17 cellular contexts compared by ENCODE assay signal in the genomic region with DNA sequence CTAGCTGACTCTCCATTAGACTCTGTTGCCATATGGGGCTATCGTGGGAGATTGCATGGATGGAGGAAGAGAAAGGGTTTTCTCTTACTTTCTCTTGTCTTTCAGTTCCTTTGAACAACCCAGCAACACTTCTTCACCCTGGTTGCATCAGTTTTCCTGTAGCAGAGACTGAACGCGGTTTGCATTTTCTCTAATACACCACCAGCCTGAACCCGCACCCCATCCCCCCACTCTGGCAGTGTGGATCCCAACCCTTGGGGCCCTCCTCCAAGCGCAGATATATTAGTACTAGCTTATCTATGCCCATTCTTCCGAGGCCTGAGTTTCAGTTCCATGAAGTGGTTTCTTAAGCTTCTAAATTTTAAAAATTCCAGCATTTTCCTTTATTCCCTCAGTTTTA. TPM values are rescaled to one million over a fixed set of nuclear protein-coding genes. Genes with fewer than 3 reads are reported as not detected.
A peak's percentile ranks its signal among the peaks of the same experiment; 100 is the strongest.
DNase-seq lines count a peak whose midpoint lies in the region; ATAC-seq lines count a peak whose summit lies in the region.
"Had no signal": no experiment of that assay in that cellular context is flagged by ENCODE, and none has a peak within 500 bp of the region (broad histone marks: within the 10 kb centered on the region; RNA-seq: fewer than 3 reads in every experiment).

No MANE protein-coding gene starts in this region.

- no peak overlapping the region for H3K4me3 ChIP-seq in HUES64 (ENCODE audit: low read length)
- H3K4me3 ChIP-seq in neuronal stem cell (ENCODE audit: low read length in 2 of 2) = no peak overlapping the region
- H3K4me3 ChIP-seq: ascending aorta, left ventricle myocardium inferior had no signal

- H2BK120ac ChIP-seq in neuronal stem cell (ENCODE audit: low read depth, low read length) = no peak overlapping the region

- H2AFZ ChIP-seq in neuronal stem cell (ENCODE audit: low read length) = no peak overlapping the region

- no peak overlapping the region for H3K4ac ChIP-seq in neuronal stem cell (ENCODE audit: low read length)

- intact Hi-C loops in activated CD4-positive, alpha-beta T cell treated with anti-CD3 and anti-CD28 coated beads for 36 hours (cut with DNase I, micrococcal nuclease) = no loop called here

- peak; percentile 42 for ATAC-seq in activated CD4-positive, alpha-beta T cell treated with anti-CD3 and anti-CD28 coated beads for 36 hours
- no peak for ATAC-seq in activated T-helper 17 cell treated with anti-CD3 and anti-CD28 coated beads, Interleukin-2, amount 50 U/mL, for 72 hours (replicated peaks)
- ATAC-seq in naive thymus-derived CD8-positive, alpha-beta T cell = no peak
- ATAC-seq: activated CD4-positive, CD25-positive, alpha-beta regulatory T cell treated with anti-CD3 and anti-CD28 coated beads, Interleukin-2, amount 50 U/mL, for 24 hours had no signal

- no peak overlapping the region for H2BK5ac ChIP-seq in neuronal stem cell (ENCODE audit: low read length)

- H4K8ac ChIP-seq in neuronal stem cell (ENCODE audit: low read depth, low read length) = no peak overlapping the region

- H4K91ac ChIP-seq in neuronal stem cell (ENCODE audit: low read depth, low read length, poor library complexity) = no peak overlapping the region

- H3K9me3 Mint-ChIP-seq in activated CD4-positive, alpha-beta T cell treated with anti-CD3 and anti-CD28 coated beads for 36 hours (ENCODE audit: low read depth) = no peaks in the 10 kb centered on the region
- H3K9me3 Mint-ChIP-seq in activated T-helper 17 cell treated with anti-CD3 and anti-CD28 coated beads, Interleukin-2, amount 50 U/mL, for 72 hours = no peaks in the 10 kb centered on the region
- no peaks in the 10 kb centered on the region for H3K9me3 Mint-ChIP-seq in naive thymus-derived CD8-positive, alpha-beta T cell

- H3K36me3 Mint-ChIP-seq in activated CD4-positive, alpha-beta T cell treated with anti-CD3 and anti-CD28 coated beads for 36 hours (ENCODE audit: low read depth) = peaks cover 70% of the 10 kb centered on the region
- peaks cover 100% of the 10 kb centered on the region for H3K36me3 Mint-ChIP-seq in activated T-helper 17 cell treated with anti-CD3 and anti-CD28 coated beads, Interleukin-2, amount 50 U/mL, for 72 hours (ENCODE audit: low read depth)
- peaks cover 14 to 94% (median 26%) of the 10 kb centered on the region in 3 donors for H3K36me3 Mint-ChIP-seq in naive thymus-derived CD8-positive, alpha-beta T cell

- H3K9ac ChIP-seq in HUES64 (ENCODE audit: low read depth, low read length) (peak overlapping the region; percentile 1; the same call in 1 of the 2 replicates), neuronal stem cell (ENCODE audit: low read depth, low read length, poor library complexity) (no peak overlapping the region)

- no peak overlapping the region for H3K18ac ChIP-seq in neuronal stem cell (ENCODE audit: low read length)

- POLR2A ChIA-PET in activated CD4-positive, alpha-beta T cell treated with anti-CD3 and anti-CD28 coated beads for 36 hours (lab: Charles Lee) = no interaction called here
- POLR2A ChIA-PET in naive thymus-derived CD8-positive, alpha-beta T cell (lab: Charles Lee) = interaction anchor here (0.8 kb wide), 1 partner anchor 13 kb away, joined by 3 read pairs; a partner anchor contains a TSS

- no peak overlapping the region for H2BK15ac ChIP-seq in neuronal stem cell (ENCODE audit: low read length)

- peak overlapping the region; percentile 27 for H3K27ac ChIP-seq in HUES64 (ENCODE audit: low read depth, low read length)
- H3K27ac ChIP-seq in neuronal stem cell (replicated peaks; ENCODE audit: low read length) = no peak overlapping the region
- H3K27ac ChIP-seq: ascending aorta, C4-2B, left ventricle myocardium inferior had no signal

- H3K9me3 ChIP-seq in HUES64 (ENCODE audit: insufficient read depth, low read depth, low read length) = no peaks in the 10 kb centered on the region
- no peaks in the 10 kb centered on the region for H3K9me3 ChIP-seq in neuronal stem cell (replicated peaks in 1 of 2; ENCODE audit: control insufficient read depth in 2 of 2, insufficient read depth in 1 of 2, low read depth in 1 of 2, low read length in 2 of 2)
- H3K9me3 ChIP-seq: ascending aorta, left ventricle myocardium inferior had no signal

- no peak overlapping the region for H2AK5ac ChIP-seq in neuronal stem cell (ENCODE audit: low read depth, low read length)

- H3K27ac Mint-ChIP-seq in activated CD4-positive, alpha-beta T cell treated with anti-CD3 and anti-CD28 coated beads for 36 hours = peak overlapping the region; percentile 35
- H3K27ac Mint-ChIP-seq in activated T-helper 17 cell treated with anti-CD3 and anti-CD28 coated beads, Interleukin-2, amount 50 U/mL, for 72 hours = no peak overlapping the region
- peak overlapping the region in 6 of 10 donors; percentile 4 to 26 (median 16) for H3K27ac Mint-ChIP-seq in naive thymus-derived CD8-positive, alpha-beta T cell

- peaks cover 90% of the 10 kb centered on the region for H3K36me3 ChIP-seq in HUES64 (ENCODE audit: insufficient read depth, low read length)
- peaks cover 9 to 100% of the 10 kb centered on the region in 2 donors for H3K36me3 ChIP-seq in neuronal stem cell (replicated peaks in 1 of 2; ENCODE audit: control insufficient read depth in 2 of 2, insufficient read depth in 2 of 2, low read length in 2 of 2)

- no peaks in the 10 kb centered on the region for H3K79me1 ChIP-seq in neuronal stem cell (ENCODE audit: low read depth, low read length)

- no peak overlapping the region for H3K23ac ChIP-seq in neuronal stem cell (ENCODE audit: low read depth, low read length, poor library complexity)

- no peak overlapping the region for H3K14ac ChIP-seq in neuronal stem cell (ENCODE audit: low read length)

- WGBS in HUES64 = 83% methylated on average over 5 of the region's 6 CpGs
- no CpG with 5 or more reads among the region's 6 CpGs for WGBS in neuronal stem cell (ENCODE audit: extremely low coverage in 2 of 2, insufficient read length in 2 of 2, insufficient replicate concordance in 1 of 2), 2 donors

- H3K4me3 Mint-ChIP-seq in activated CD4-positive, alpha-beta T cell treated with anti-CD3 and anti-CD28 coated beads for 36 hours = no peak overlapping the region
- H3K4me3 Mint-ChIP-seq in activated T-helper 17 cell treated with anti-CD3 and anti-CD28 coated beads, Interleukin-2, amount 50 U/mL, for 72 hours = peak overlapping the region; percentile 1
- peak overlapping the region in 1 of 10 donors; percentile 24 for H3K4me3 Mint-ChIP-seq in naive thymus-derived CD8-positive, alpha-beta T cell

- H3K27me3 Mint-ChIP-seq in activated CD4-positive, alpha-beta T cell treated with anti-CD3 and anti-CD28 coated beads for 36 hours = no peaks in the 10 kb centered on the region
- no peaks in the 10 kb centered on the region for H3K27me3 Mint-ChIP-seq in activated T-helper 17 cell treated with anti-CD3 and anti-CD28 coated beads, Interleukin-2, amount 50 U/mL, for 72 hours
- H3K27me3 Mint-ChIP-seq in naive thymus-derived CD8-positive, alpha-beta T cell = no peaks in the 10 kb centered on the region

- H3K4me1 Mint-ChIP-seq in activated CD4-positive, alpha-beta T cell treated with anti-CD3 and anti-CD28 coated beads for 36 hours = peaks cover 55% of the 10 kb centered on the region
- peaks cover 31% of the 10 kb centered on the region for H3K4me1 Mint-ChIP-seq in activated T-helper 17 cell treated with anti-CD3 and anti-CD28 coated beads, Interleukin-2, amount 50 U/mL, for 72 hours
- H3K4me1 Mint-ChIP-seq in naive thymus-derived CD8-positive, alpha-beta T cell = peaks cover 28 to 75% (median 59%) of the 10 kb centered on the region in 4 donors

- DNase-seq in activated CD4-positive, alpha-beta T cell treated with anti-CD3 and anti-CD28 coated beads for 36 hours = no peak
- no peak for DNase-seq in activated CD4-positive, alpha-beta T cell treated with anti-CD3 and anti-CD28 coated beads for 48 hours
- no peak for DNase-seq in naive thymus-derived CD8-positive, alpha-beta T cell
- no peak for DNase-seq in KG1 (lab: John Stamatoyannopoulos, UW)
- DNase-seq in ureter (ENCODE audit: low spot score) = no peak
- DNase-seq in neuronal stem cell (ENCODE audit: low spot score) = no peak
- DNase-seq: 8988T, dermis blood vessel endothelial cell, left ventricle myocardium inferior, NCI-H2029, NCI-H524, RPMI8226 had no signal

- H3K4me1 ChIP-seq in HUES64 (ENCODE audit: insufficient read depth, low read length) (peaks cover 11% of the 10 kb centered on the region), neuronal stem cell (ENCODE audit: control insufficient read depth in 2 of 2, insufficient read depth in 1 of 2, low read depth in 1 of 2, low read length in 2 of 2) (no peaks in the 10 kb centered on the region)

- CTCF ChIA-PET in activated CD4-positive, alpha-beta T cell treated with anti-CD3 and anti-CD28 coated beads for 36 hours (lab: Charles Lee) = interaction anchor here (0.6 to 1.6 kb wide), 2 partner anchors 54 to 613 kb away, joined by 3 to 5 read pairs; no protein-coding TSS in a partner anchor

- H3K4me2 ChIP-seq in neuronal stem cell (ENCODE audit: insufficient read depth, low read length, poor library complexity, severe bottlenecking) = no peak overlapping the region

- H3K27me3 ChIP-seq in HUES64 (ENCODE audit: insufficient read depth, low read length) (no peaks in the 10 kb centered on the region), neuronal stem cell (ENCODE audit: control insufficient read depth in 3 of 3, insufficient read depth in 3 of 3, low read depth in 1 of 3, low read length in 3 of 3) (no peaks in the 10 kb centered on the region)
- H3K27me3 ChIP-seq: ascending aorta had no signal

- H2BK12ac ChIP-seq in neuronal stem cell (ENCODE audit: low read length) = no peak overlapping the region

RNA-seq across cellular contexts. Expression of a gene that starts 12.6 kb away (rescaled TPM):
- total RNA-seq in activated CD4-positive, alpha-beta T cell treated with anti-CD3 and anti-CD28 coated beads for 36 hours = 10 to 100 TPM; 84.8 to 95.3 TPM
- polyA plus RNA-seq in HUES64 (2013, experiment 1 of 2) = 33.0 TPM
- 37.7 TPM for polyA plus RNA-seq in HUES64 (2013, experiment 2 of 2)
- total RNA-seq in activated T-helper 17 cell treated with anti-CD3 and anti-CD28 coated beads, Interleukin-2, amount 50 U/mL, for 72 hours = 10 to 100 TPM; 56.7 to 87.0 TPM
- 10 to 100 TPM; 65.0 to 66.7 TPM for total RNA-seq in naive thymus-derived CD8-positive, alpha-beta T cell
- polyA plus RNA-seq in naive thymus-derived CD8-positive, alpha-beta T cell = 10 to 100 TPM; 54.3 to 68.3 (median 66.0) TPM
- 50.1 TPM for total RNA-seq in ureter
- polyA plus RNA-seq in neuronal stem cell (2013, experiment 1 of 2) = 41.5 TPM
- polyA plus RNA-seq in neuronal stem cell (2013, experiment 2 of 2) = 43.7 TPM
